ENCODE assay signal across 1 cellular context in genomic region chr14:104658325-104658712, GRCh38.
TF ChIP-seq lines count a peak whose summit lies in the region.

No MANE protein-coding gene starts in this region.

TF ChIP-seq in GM12878, 131 proteins besides CTCF, POLR2A, EP300 and RAD21:
- TF ChIP-seq TCF12 (IDR thresholded peaks at IDR 0.05; ENCODE audit: low read depth, low read length) (peak; percentile 65; the same call in 1 of the 2 replicates), EGR1 (IDR thresholded peaks at IDR 0.05; ENCODE audit: borderline replicate concordance in 1 of 2, low read depth in 2 of 2, low read length in 2 of 2) (peak in 1 of 2 experiments; percentile 51; a peak in 1 of 3 replicates), MTA3 (IDR thresholded peaks at IDR 0.05; ENCODE audit: borderline replicate concordance, low read length) (0 out of 2 replicates have a peak, but pooled peaks have one; percentile 7), MAX (IDR thresholded peaks at IDR 0.05; ENCODE audit: low read depth, low read length) (0 out of 2 replicates have a peak, but pooled peaks have one; percentile 21), USF2 (IDR thresholded peaks at IDR 0.05; ENCODE audit: borderline replicate concordance, low read depth, low read length) (no peak)
